ENCODE assay signal across 7 cellular contexts in the genomic region with DNA sequence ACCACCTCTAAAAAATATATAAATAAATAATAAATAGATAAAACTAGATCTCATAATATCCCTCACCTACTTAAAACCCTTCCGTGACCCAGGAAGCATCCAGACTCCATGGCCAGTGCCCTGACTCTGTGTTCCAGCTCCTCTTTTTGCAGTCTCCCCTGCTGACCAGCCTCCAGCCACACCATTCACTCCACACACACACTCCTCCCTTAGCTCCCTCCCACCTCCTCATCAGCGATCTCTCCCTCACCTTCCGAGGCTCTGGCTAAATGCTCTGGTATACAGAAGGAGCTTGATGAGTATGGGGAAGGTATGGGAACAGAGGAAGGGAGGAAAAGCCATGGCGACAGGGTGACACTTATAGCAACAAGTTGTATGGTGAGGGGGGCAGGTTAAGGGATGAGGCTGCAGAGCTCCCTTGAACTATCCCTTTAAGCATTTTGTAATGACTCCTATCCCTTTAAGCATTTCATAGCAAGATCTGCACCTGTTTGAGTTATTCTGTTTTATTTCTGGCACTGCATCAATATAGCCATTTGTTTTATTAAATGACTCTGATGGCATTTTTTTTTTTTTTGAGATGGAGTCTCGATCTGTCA. TPM values are rescaled to one million over a fixed set of nuclear protein-coding genes. Genes with fewer than 3 reads are reported as not detected.
DNase-seq lines count a peak whose midpoint lies in the region; FAIRE-seq and TF ChIP-seq lines count a peak whose summit lies in the region.

No MANE protein-coding gene starts in this region.

- H3K27ac ChIP-seq in H1 (ENCODE audit: low read depth, low read length): no peak overlapping the region

- H3K4me3 Mint-ChIP-seq in Calu3 (ENCODE audit: low read depth, unreplicated experiment) (no peak overlapping the region), endothelial cell (ENCODE audit: unreplicated experiment) (no peak overlapping the region)

- no peak overlapping the region for H3K14ac ChIP-seq in H1 (ENCODE audit: insufficient read length)

- no peak for TF ChIP-seq POLR2A in H1 (IDR thresholded peaks at IDR 0.05; ENCODE audit: control extremely low read depth in 1 of 2, low read depth in 2 of 2, low read length in 2 of 2)

- no peak overlapping the region for H3K23ac ChIP-seq in H1 (ENCODE audit: insufficient read length)

- H3K4me2 ChIP-seq in H1 (ENCODE audit: insufficient read depth in 1 of 2, low read depth in 2 of 2, low read length in 2 of 2): no peak overlapping the region

- no peak overlapping the region for H3K4ac ChIP-seq in H1 (replicated peaks; ENCODE audit: insufficient read length, low read depth, low read length)

- H2AK5ac ChIP-seq in H1 (ENCODE audit: low read depth, low read length): 0 out of 2 replicates have a peak overlapping the region, but pooled peaks have one; percentile 56

- H3K4me1 Mint-ChIP-seq in Calu3 (ENCODE audit: low read depth, unreplicated experiment): peaks cover 40% of the 10 kb centered on the region
- peaks cover 14% of the 10 kb centered on the region for H3K4me1 Mint-ChIP-seq in endothelial cell (ENCODE audit: unreplicated experiment)

- no peak overlapping the region for H2BK5ac ChIP-seq in H1 (ENCODE audit: low read depth, low read length)

- BruUV-seq in Calu3 (replicated peaks; lab: Mats Ljungman, UMichigan): no TSS peak

- no peak for DNase-seq in Calu3
- peak; percentile 15 for DNase-seq in NAMALWA (ENCODE audit: low spot score)
- DNase-seq in H1 (ENCODE audit: low read depth in 1 of 2, low spot score in 2 of 2): no peak
- DNase-seq in posterior vena cava (ENCODE audit: low spot score): peak; percentile 6
- no peak for DNase-seq in endothelial cell (ENCODE audit: low spot score)
- no peak for DNase-seq in GM19238 (ENCODE audit: insufficient read length, low spot score)
- DNase-seq in RKO (ENCODE audit: low spot score): no peak

- H2BK12ac ChIP-seq in H1 (ENCODE audit: low read depth, low read length): no peak overlapping the region

- H2BK15ac ChIP-seq in H1 (ENCODE audit: low read length): peak overlapping the region; percentile 9; the same call in 1 of the 2 replicates

- H3K36me3 ChIP-seq in H1 (ENCODE audit: control insufficient read depth in 2 of 4, insufficient read depth in 4 of 4, low read length in 3 of 4): no peaks in the 10 kb centered on the region

- H3K27me3 Mint-ChIP-seq in Calu3 (ENCODE audit: unreplicated experiment) (no peaks in the 10 kb centered on the region), endothelial cell (ENCODE audit: unreplicated experiment) (peaks cover 7% of the 10 kb centered on the region)

- no peaks in the 10 kb centered on the region for H4K20me1 ChIP-seq in H1 (replicated peaks in 1 of 2; ENCODE audit: control insufficient read depth in 1 of 2, insufficient read depth in 2 of 2, low read length in 2 of 2)

- FAIRE-seq in H1 (lab: Jason Lieb, UNC): no peak

- H3K79me1 ChIP-seq in H1 (ENCODE audit: low read depth, low read length): no peaks in the 10 kb centered on the region

- H4K8ac ChIP-seq in H1 (ENCODE audit: extremely low read depth, insufficient read depth, low read length): no peak overlapping the region

- no peak overlapping the region for H3K56ac ChIP-seq in H1 (replicated peaks; ENCODE audit: insufficient read length, low read depth, low read length)

- no peak overlapping the region for H4K5ac ChIP-seq in H1 (ENCODE audit: insufficient read length, low read depth, low read length)

- CTCF ChIA-PET in Calu3 (lab: Charles Lee): interaction anchor here (0.7 to 5.7 kb wide), 12 partner anchors 10 to 608 kb away, joined by 3 to 85 read pairs (median 4); a partner anchor contains a TSS
- CTCF ChIA-PET in H1 (lab: Charles Lee; ENCODE audit: partially characterized antibody): interaction anchor here (0.6 to 21.2 kb wide), 54 partner anchors 7 to 1430 kb away, joined by 3 to 1250 read pairs (median 4); a partner anchor contains a TSS

- no peak for TF ChIP-seq EP300 in H1 (IDR thresholded peaks at IDR 0.05; ENCODE audit: borderline replicate concordance in 1 of 2, low read depth in 2 of 2, low read length in 2 of 2)

- peak overlapping the region; percentile 47 for H3K27ac Mint-ChIP-seq in Calu3 (ENCODE audit: unreplicated experiment)
- H3K27ac Mint-ChIP-seq in endothelial cell (ENCODE audit: unreplicated experiment): no peak overlapping the region

- no peaks in the 10 kb centered on the region for H3K79me2 ChIP-seq in H1 (ENCODE audit: control insufficient read depth in 1 of 2, insufficient read depth in 2 of 2, low read length in 2 of 2)

- no peak for TF ChIP-seq RAD21 in H1 (IDR thresholded peaks at IDR 0.05 in 1 of 2, conservative IDR thresholded peaks at IDR 0.05 in 1 of 2; ENCODE audit: low read depth in 2 of 2, low read length in 2 of 2)

- POLR2A ChIA-PET in H1 (lab: Charles Lee; ENCODE audit: partially characterized antibody): interaction anchor here (0.6 to 4.8 kb wide), 16 partner anchors 10 to 809 kb away, joined by 3 to 47 read pairs (median 4); a partner anchor contains a TSS

- H3K4me1 ChIP-seq in H1 (replicated peaks in 1 of 4; ENCODE audit: control insufficient read depth in 3 of 4, insufficient read depth in 4 of 4, low read length in 3 of 4): peaks cover 0 to 10% (median 0%) of the 10 kb centered on the region in 4 experiments; a peak in 1 of 7 replicates

- H3K18ac ChIP-seq in H1 (ENCODE audit: extremely low read depth, low read length): no peak overlapping the region

- no peak overlapping the region for H4K91ac ChIP-seq in H1 (replicated peaks; ENCODE audit: insufficient read length, low read length)

- peaks cover 12% of the 10 kb centered on the region for H3K36me3 Mint-ChIP-seq in Calu3 (ENCODE audit: insufficient read depth, unreplicated experiment)
- no peaks in the 10 kb centered on the region for H3K36me3 Mint-ChIP-seq in endothelial cell (ENCODE audit: low read depth, unreplicated experiment)

- 0 out of 2 replicates have a peak overlapping the region, but pooled peaks have one; percentile 61 for H2BK20ac ChIP-seq in H1 (ENCODE audit: low read length)

- H2AFZ ChIP-seq in H1 (ENCODE audit: low read length): no peak overlapping the region

- no peaks in the 10 kb centered on the region for H3K9me3 ChIP-seq in H1 (ENCODE audit: insufficient read depth in 2 of 2, low read depth in 1 of 2, low read length in 1 of 2)

- intact Hi-C loops in Calu3 (cut with micrococcal nuclease; ENCODE audit: unreplicated experiment) (loop anchor here (5.0 to 10.0 kb wide), 2 partner anchors 605 to 838 kb away; no protein-coding TSS in a partner anchor), posterior vena cava (cut with DNase I) (loop anchor here (1.0 to 10.0 kb wide), 2 partner anchors 95 to 395 kb away; no protein-coding TSS in a partner anchor)

- 59% methylated on average over 5 of the region's 5 CpGs; no CpG with 5 or more reads in 1 of the 2 experiments for WGBS in H1 (ENCODE audit: extremely low coverage in 1 of 2, insufficient coverage in 1 of 2, insufficient read length in 1 of 2, insufficient replicate concordance in 2 of 2, low coverage in 1 of 2, low lambda C conversion rate in 2 of 2, missing lambda C conversion rate in 1 of 2), 2 experiments

- H3K23me2 ChIP-seq in H1 (ENCODE audit: low read depth, low read length): peaks cover 2% of the 10 kb centered on the region; the same call in 1 of the 2 replicates

- H3K9ac ChIP-seq in H1 (replicated peaks in 1 of 4; ENCODE audit: extremely low read depth in 1 of 4, low read depth in 3 of 4, low read length in 3 of 4): no peak overlapping the region

- H3K9me3 Mint-ChIP-seq in Calu3 (ENCODE audit: low read depth, unreplicated experiment) (no peaks in the 10 kb centered on the region), endothelial cell (ENCODE audit: unreplicated experiment) (no peaks in the 10 kb centered on the region)

- no peak overlapping the region for H2BK120ac ChIP-seq in H1 (replicated peaks; ENCODE audit: low read depth, low read length)

- no peak overlapping the region for H3K4me3 ChIP-seq in H1 (ENCODE audit: extremely low read depth in 1 of 4, insufficient read depth in 2 of 4, low read depth in 3 of 4, low read length in 4 of 4)

- no peak for TF ChIP-seq CTCF in Calu3 (IDR thresholded peaks at IDR 0.05; ENCODE audit: unreplicated experiment)
- TF ChIP-seq CTCF in H1 (IDR thresholded peaks at IDR 0.05; ENCODE audit: control extremely low read depth in 1 of 3, insufficient read depth in 1 of 3, low read depth in 1 of 3, low read length in 3 of 3): no peak
- TF ChIP-seq CTCF in endothelial cell (IDR thresholded peaks at IDR 0.05; ENCODE audit: unreplicated experiment): no peak

- no peaks in the 10 kb centered on the region for H3K27me3 ChIP-seq in H1 (replicated peaks in 1 of 4; ENCODE audit: control insufficient read depth in 3 of 4, extremely low read depth in 1 of 4, insufficient read depth in 3 of 4, low read length in 3 of 4)

TF ChIP-seq in H1, 55 proteins besides CTCF, POLR2A, EP300 and RAD21 (continues in another document):
- no peak for TF ChIP-seq BACH1 (IDR thresholded peaks at IDR 0.05; ENCODE audit: low read length)
- TF ChIP-seq SIN3A (conservative IDR thresholded peaks at IDR 0.05 in 1 of 2, IDR thresholded peaks at IDR 0.05 in 1 of 2; ENCODE audit: low read depth in 1 of 2, low read length in 2 of 2): no peak
- TF ChIP-seq RBBP5 (IDR thresholded peaks at IDR 0.05; ENCODE audit: borderline replicate concordance, low read depth, low read length): no peak

RNA-seq across cellular contexts. Expression of a gene that starts 26.1 kb away (rescaled TPM):
- total RNA-seq in Calu3 (2022) (242 and 272 TPM in 2 replicates), posterior vena cava (100 to 1,000 TPM; 311 to 314 TPM), endothelial cell (ENCODE audit: unreplicated experiment) (629 TPM)
- total RNA-seq in H1 (2021; fragmentation: NEBNext Ultra II Directional; extraction: Animal tissue kit (Norgen Biotek cat#: 25700)): 811 and 816 TPM in 2 replicates
- polyA plus RNA-seq in H1 (2011; rRNA removed): 269 and 307 TPM in 2 replicates
- polyA plus RNA-seq in H1 (2011; cell fraction: cytosol; rRNA removed): 530 TPM
- 680 TPM for polyA plus RNA-seq in H1 (2011; cell fraction: nucleus; rRNA removed)
- polyA plus RNA-seq in H1 (2012, experiment 1 of 2): 514 to 624 TPM (median 554 TPM) in 4 replicates
- 45.7 TPM for polyA plus RNA-seq in H1 (2012, experiment 2 of 2)
- polyA plus RNA-seq in H1 (2013, experiment 1 of 2): 453 TPM
- 431 TPM for polyA plus RNA-seq in H1 (2013, experiment 2 of 2)
- 939 and 1,134 TPM in 2 replicates for polyA minus RNA-seq in H1 (2011; rRNA and poly(A)+ RNA removed)
- 559 TPM for polyA minus RNA-seq in H1 (2011; cell fraction: cytosol; rRNA and poly(A)+ RNA removed)
- 516 TPM for polyA minus RNA-seq in H1 (2011; cell fraction: nucleus; rRNA and poly(A)+ RNA removed)

RNA-seq across cellular contexts. Expression of a gene that starts 31.3 kb away (rescaled TPM):
- total RNA-seq in Calu3 (2022): 1,777 and 1,816 TPM in 2 replicates
- 375 and 391 TPM in 2 replicates for total RNA-seq in H1 (2021; fragmentation: NEBNext Ultra II Directional; extraction: Animal tissue kit (Norgen Biotek cat#: 25700))
- polyA plus RNA-seq in H1 (2011; rRNA removed): 236 and 263 TPM in 2 replicates
- polyA plus RNA-seq in H1 (2011; cell fraction: cytosol; rRNA removed): 320 TPM
- polyA plus RNA-seq in H1 (2011; cell fraction: nucleus; rRNA removed): 356 TPM
- 381 to 481 TPM (median 444 TPM) in 4 replicates for polyA plus RNA-seq in H1 (2012, experiment 1 of 2)
- polyA plus RNA-seq in H1 (2012, experiment 2 of 2): 459 TPM
- 314 TPM for polyA plus RNA-seq in H1 (2013, experiment 1 of 2)
- 311 TPM for polyA plus RNA-seq in H1 (2013, experiment 2 of 2)
- polyA minus RNA-seq in H1 (2011; rRNA and poly(A)+ RNA removed): 184 and 221 TPM in 2 replicates
- polyA minus RNA-seq in H1 (2011; cell fraction: cytosol; rRNA and poly(A)+ RNA removed): 173 TPM
- polyA minus RNA-seq in H1 (2011; cell fraction: nucleus; rRNA and poly(A)+ RNA removed): 115 TPM
- 10 to 100 TPM; 14.1 to 20.5 TPM for total RNA-seq in posterior vena cava
- 195 TPM for total RNA-seq in endothelial cell (ENCODE audit: unreplicated experiment)

Comparison
In these comparisons a context has a peak if more than half of its experiments do, and no peak if none do; other contexts are left out.
1. DNase-seq: peak in NAMALWA (single experiment) and posterior vena cava (single experiment); none in Calu3 (single experiment), H1 (0 of 2), endothelial cell (single experiment), GM19238 (single experiment) and RKO (single experiment).